ENCODE assay signal across 22 cellular contexts in genomic region chr4:109383823-109384222, GRCh38.
"Had no signal": no experiment of that assay in that cellular context is flagged by ENCODE, and none has a peak within 500 bp of the region (broad histone marks: within the 10 kb centered on the region; RNA-seq: fewer than 3 reads in every experiment).

No MANE protein-coding gene starts in this region.

- H3K4me3 Mint-ChIP-seq: activated CD4-positive, alpha-beta T cell treated with anti-CD3 and anti-CD28 coated beads, Interleukin-2, amount 10 ng/mL, durations not matched to agents 7 days and 5 days; activated CD8-positive, alpha-beta T cell treated with anti-CD3 and anti-CD28 coated beads, Interleukin-2, amount 10 ng/mL, durations not matched to agents 7 days and 5 days; activated naive CD8-positive, alpha-beta T cell treated with anti-CD3 and anti-CD28 coated beads, Interleukin-2, amount 50 U/mL, for 24 hours; activated T-helper 1 cell treated with anti-CD3 and anti-CD28 coated beads, Interleukin-12 subunit alpha, Interleukin-12 subunit beta, Interleukin-2, Interleukin-4 antibody, amounts not matched to agents 30 ng/mL and 10 ng/mL and 1 ng/mL, durations not matched to agents 14 hours and 24 hours and 36 hours; memory B cell; nephron progenitor cell; stimulated activated memory B cell treated with anti-CD40 and anti-IgM and Interleukin-4, amounts not matched to agents 10 μg/mL and 1 μg/mL and 100 μg/mL, for 72 hours; type B pancreatic cell had no signal

- H3K27ac Mint-ChIP-seq: activated CD4-positive, alpha-beta T cell treated with anti-CD3 and anti-CD28 coated beads, Interleukin-2, amount 10 ng/mL, durations not matched to agents 7 days and 5 days; activated CD8-positive, alpha-beta T cell treated with anti-CD3 and anti-CD28 coated beads, Interleukin-2, amount 10 ng/mL, durations not matched to agents 7 days and 5 days; activated naive CD8-positive, alpha-beta T cell treated with anti-CD3 and anti-CD28 coated beads, Interleukin-2, amount 50 U/mL, for 24 hours; activated T-helper 1 cell treated with anti-CD3 and anti-CD28 coated beads, Interleukin-12 subunit alpha, Interleukin-12 subunit beta, Interleukin-2, Interleukin-4 antibody, amounts not matched to agents 30 ng/mL and 10 ng/mL and 1 ng/mL, durations not matched to agents 14 hours and 24 hours and 36 hours; memory B cell; nephron progenitor cell; stimulated activated memory B cell treated with anti-CD40 and anti-IgM and Interleukin-4, amounts not matched to agents 10 μg/mL and 1 μg/mL and 100 μg/mL, for 72 hours; type B pancreatic cell had no signal

- H3K4me1 ChIP-seq: gastroesophageal sphincter, right lobe of liver had no signal

- H3K4me1 Mint-ChIP-seq: activated CD4-positive, alpha-beta T cell treated with anti-CD3 and anti-CD28 coated beads, Interleukin-2, amount 10 ng/mL, durations not matched to agents 7 days and 5 days; activated naive CD8-positive, alpha-beta T cell treated with anti-CD3 and anti-CD28 coated beads, Interleukin-2, amount 50 U/mL, for 24 hours; memory B cell; stimulated activated memory B cell treated with anti-CD40 and anti-IgM and Interleukin-4, amounts not matched to agents 10 μg/mL and 1 μg/mL and 100 μg/mL, for 72 hours had no signal

- ATAC-seq: activated CD4-positive, CD25-positive, alpha-beta regulatory T cell treated with anti-CD3 and anti-CD28 coated beads, Interleukin-2, amount 50 U/mL, for 24 hours; activated CD8-positive, alpha-beta T cell treated with anti-CD3 and anti-CD28 coated beads, Interleukin-2, amount 10 ng/mL, durations not matched to agents 7 days and 5 days; activated naive CD8-positive, alpha-beta T cell treated with anti-CD3 and anti-CD28 coated beads, Interleukin-2, amount 50 U/mL, for 24 hours; body of pancreas; gastroesophageal sphincter; right lobe of liver; stimulated activated memory B cell treated with anti-CD40 and anti-IgM and Interleukin-4, amounts not matched to agents 10 μg/mL and 1 μg/mL and 100 μg/mL, for 72 hours had no signal

- DNase-seq: activated CD4-positive, alpha-beta T cell treated with anti-CD3 and anti-CD28 coated beads, Interleukin-2, amount 10 ng/mL, durations not matched to agents 7 days and 5 days; activated CD8-positive, alpha-beta T cell treated with anti-CD3 and anti-CD28 coated beads, Interleukin-2, amount 10 ng/mL, durations not matched to agents 7 days and 5 days; activated gamma-delta T cell; activated naive CD4-positive, alpha-beta T cell treated with anti-CD3 and anti-CD28 coated beads, Interleukin-2, amount 50 U/mL, for 16 hours; activated naive CD8-positive, alpha-beta T cell treated with anti-CD3 and anti-CD28 coated beads, Interleukin-2, amount 50 U/mL, for 24 hours; cortex of kidney; head of caudate nucleus; nephron progenitor cell; occipital lobe; right lobe of liver; stimulated activated CD4-positive, alpha-beta T cell treated with anti-CD3 and anti-CD28 coated beads, Interleukin-1b, Interleukin-23, amount 100 ng/mL, for 48 hours had no signal

- H3K36me3 Mint-ChIP-seq: memory B cell; stimulated activated memory B cell treated with anti-CD40 and anti-IgM and Interleukin-4, amounts not matched to agents 10 μg/mL and 1 μg/mL and 100 μg/mL, for 72 hours; type B pancreatic cell had no signal

- H3K36me3 ChIP-seq: cardiac muscle cell, gastroesophageal sphincter, right lobe of liver had no signal

- H3K9me3 ChIP-seq: body of pancreas, gastroesophageal sphincter, right lobe of liver had no signal

- H3K9me3 Mint-ChIP-seq: activated CD4-positive, alpha-beta T cell treated with anti-CD3 and anti-CD28 coated beads, Interleukin-2, amount 10 ng/mL, durations not matched to agents 7 days and 5 days; activated naive CD8-positive, alpha-beta T cell treated with anti-CD3 and anti-CD28 coated beads, Interleukin-2, amount 50 U/mL, for 24 hours; activated T-helper 1 cell treated with anti-CD3 and anti-CD28 coated beads, Interleukin-12 subunit alpha, Interleukin-12 subunit beta, Interleukin-2, Interleukin-4 antibody, amounts not matched to agents 30 ng/mL and 10 ng/mL and 1 ng/mL, durations not matched to agents 14 hours and 24 hours and 36 hours; memory B cell; nephron progenitor cell; stimulated activated memory B cell treated with anti-CD40 and anti-IgM and Interleukin-4, amounts not matched to agents 10 μg/mL and 1 μg/mL and 100 μg/mL, for 72 hours; type B pancreatic cell had no signal

- H3K27ac ChIP-seq: body of pancreas, cardiac muscle cell, epithelial cell of prostate, gastroesophageal sphincter, right lobe of liver, skin epidermis, VCaP had no signal

- H3K4me3 ChIP-seq: body of pancreas, cardiac muscle cell, gastroesophageal sphincter, right lobe of liver, skin epidermis had no signal

- H3K27me3 ChIP-seq: body of pancreas, cardiac muscle cell, gastroesophageal sphincter, right lobe of liver had no signal
